1 cellular context compared by ENCODE assay signal in genomic region chr6:164628302-164628931, GRCh38.
TF ChIP-seq lines count a peak whose summit lies in the region.

No MANE protein-coding gene starts in this region.

TF ChIP-seq in GM23338, 12 proteins besides CTCF, POLR2A, EP300 and RAD21 (continued from another document):
- no peak for TF ChIP-seq ZNF462 (CRISPR knock-in tag; IDR thresholded peaks at IDR 0.05)
